Comparison of ENCODE assay signal across 11 cellular contexts in genomic region chr14:99809376-99809775, GRCh38. TPM values are rescaled to one million over a fixed set of nuclear protein-coding genes. Genes with fewer than 3 reads are reported as not detected.
DNase-seq lines count a peak whose midpoint lies in the region; ATAC-seq and TF ChIP-seq lines count a peak whose summit lies in the region.
"Had no signal": no experiment of that assay in that cellular context is flagged by ENCODE, and none has a peak within 500 bp of the region (broad histone marks: within the 10 kb centered on the region; RNA-seq: fewer than 3 reads in every experiment).

No MANE protein-coding gene starts in this region.

- ATAC-seq in left cardiac atrium (peak; percentile 91 to 94), HG02938 (IDR thresholded peaks at IDR 0.05; ENCODE audit: unreplicated experiment) (no peak), T-helper 17 cell (no peak)
- ATAC-seq: activated T-helper 17 cell treated with anti-CD3 and anti-CD28 coated beads, Interleukin-2, amount 50 U/mL, for 72 hours; CD8-positive, alpha-beta T cell had no signal

- H3K27ac Mint-ChIP-seq in T-helper 17 cell = no peak overlapping the region
- H3K27ac Mint-ChIP-seq: activated T-helper 17 cell treated with anti-CD3 and anti-CD28 coated beads, Interleukin-2, amount 50 U/mL, for 72 hours; CD8-positive, alpha-beta T cell had no signal

- TF ChIP-seq CTCF in VCaP (conservative IDR thresholded peaks at IDR 0.05) = no peak

- no peaks in the 10 kb centered on the region for H3K9me3 ChIP-seq in T-helper 17 cell (ENCODE audit: control insufficient read depth, low read length, poor library complexity, severe bottlenecking)

- peaks cover 4% of the 10 kb centered on the region for H3K36me3 Mint-ChIP-seq in T-helper 17 cell (ENCODE audit: low read depth)
- H3K36me3 Mint-ChIP-seq: CD8-positive, alpha-beta T cell had no signal

- H3K4me1 Mint-ChIP-seq in T-helper 17 cell = no peaks in the 10 kb centered on the region
- H3K4me1 Mint-ChIP-seq: activated T-helper 17 cell treated with anti-CD3 and anti-CD28 coated beads, Interleukin-2, amount 50 U/mL, for 72 hours had no signal

- no peaks in the 10 kb centered on the region for H3K27me3 ChIP-seq in rectal smooth muscle tissue (ENCODE audit: control insufficient read depth, insufficient read depth, low read length)

- peak; percentile 88 for DNase-seq in AG20443 (ENCODE audit: low spot score)
- DNase-seq in left cardiac atrium = peak; percentile 71
- DNase-seq in activated T-cell treated with anti-CD3 and anti-CD28 coated beads, Interleukin-2, amount 50 U/mL, for 48 hours = no peak
- no peak for DNase-seq in T-helper 17 cell
- no peak for DNase-seq in NOMO-1 (lab: John Stamatoyannopoulos, UW; ENCODE audit: unreplicated experiment in 2 of 2)
- DNase-seq: CD8-positive, alpha-beta T cell; NCI-H774 had no signal

- peak overlapping the region; percentile 18 for H3K4me3 ChIP-seq in rectal smooth muscle tissue (ENCODE audit: low read length)

- peaks cover 77% of the 10 kb centered on the region for H3K27me3 Mint-ChIP-seq in T-helper 17 cell

- H3K36me3 ChIP-seq in rectal smooth muscle tissue (ENCODE audit: control insufficient read depth, insufficient read depth, low read length) = no peaks in the 10 kb centered on the region

- no peak overlapping the region for H3K9ac ChIP-seq in rectal smooth muscle tissue (ENCODE audit: low read length)

- H3K27ac ChIP-seq in VCaP = peak overlapping the region; percentile 81
- H3K27ac ChIP-seq in rectal smooth muscle tissue (ENCODE audit: low read depth, low read length) = peak overlapping the region; percentile 75

- no peak overlapping the region for H3K4me3 Mint-ChIP-seq in T-helper 17 cell
- H3K4me3 Mint-ChIP-seq: activated T-helper 17 cell treated with anti-CD3 and anti-CD28 coated beads, Interleukin-2, amount 50 U/mL, for 72 hours; CD8-positive, alpha-beta T cell had no signal

- peaks cover 18% of the 10 kb centered on the region for H3K4me1 ChIP-seq in rectal smooth muscle tissue (ENCODE audit: control insufficient read depth, insufficient read depth, low read length)

- intact Hi-C loops in left cardiac atrium (cut with DNase I) = no loop called here

RNA-seq across cellular contexts. Expression of gene EML1, which starts 16.2 kb away (rescaled TPM):
- total RNA-seq in left cardiac atrium (10 to 100 TPM; 23.7 to 24.6 TPM), T-helper 17 cell (under 1 TPM in 1 of 2 donors, not detected in 1; 0.27 TPM)
- total RNA-seq: CD8-positive, alpha-beta T cell had no signal

Comparison
In these comparisons a context has a peak if more than half of its experiments do, and no peak if none do; other contexts are left out.
1. DNase-seq: peak in AG20443 (single experiment) and left cardiac atrium (single experiment); none in activated T-cell treated with anti-CD3 and anti-CD28 coated beads, Interleukin-2, amount 50 U/mL, for 48 hours (0 of 2), T-helper 17 cell (0 of 3) and NOMO-1 (0 of 2).
2. ATAC-seq: peak in left cardiac atrium (2 of 2); none in HG02938 (single experiment) and T-helper 17 cell (single experiment).
3. RNA of gene EML1, which starts 16.2 kb away (total RNA-seq): 23.7 to 24.6 TPM in left cardiac atrium; 0.27 TPM in T-helper 17 cell; every median in the first group is over 10 times any median in the second.